In genomic region chr9:108911820-108912219, GRCh38 we compare ENCODE assay signal across 34 cellular contexts. TPM values are rescaled to one million over a fixed set of nuclear protein-coding genes. Genes with fewer than 3 reads are reported as not detected.
DNase-seq lines count a peak whose midpoint lies in the region; ATAC-seq, FAIRE-seq and TF ChIP-seq lines count a peak whose summit lies in the region.
"Had no signal": no experiment of that assay in that cellular context is flagged by ENCODE, and none has a peak within 500 bp of the region (broad histone marks: within the 10 kb centered on the region; RNA-seq: fewer than 3 reads in every experiment).

No MANE protein-coding gene starts in this region.

- ATAC-seq in activated CD8-positive, alpha-beta T cell treated with anti-CD3 and anti-CD28 coated beads, Interleukin-2, amount 10 ng/mL, durations not matched to agents 7 days and 5 days, result peak; percentile 42
- peak; percentile 54 for ATAC-seq in naive thymus-derived CD4-positive, alpha-beta T cell
- no peak for ATAC-seq in HG03097 (IDR thresholded peaks at IDR 0.05; ENCODE audit: low FRiP score, unreplicated experiment)
- ATAC-seq: esophagus mucosa; left lung; right cardiac atrium; stimulated activated naive CD8-positive, alpha-beta T cell treated with anti-CD3 and anti-CD28 coated beads, Interleukin-15, Interleukin-2, amounts not matched to agents 100 U/mL and 50 U/mL, for 24 hours had no signal

- CTCF ChIA-PET in activated CD8-positive, alpha-beta T cell treated with anti-CD3 and anti-CD28 coated beads, Interleukin-2, amount 10 ng/mL, durations not matched to agents 7 days and 5 days (lab: Charles Lee), result no interaction called here
- CTCF ChIA-PET in naive thymus-derived CD4-positive, alpha-beta T cell (lab: Charles Lee), result no interaction called here

- H3K4me3 Mint-ChIP-seq in T-helper 1 cell treated with Interleukin-12 subunit alpha and Interleukin-12 subunit beta and Interleukin-4 antibody, amounts not matched to agents 30 μg/mL and 1 μg/mL, for 36 hours, result no peak overlapping the region
- no peak overlapping the region for H3K4me3 Mint-ChIP-seq in activated naive CD8-positive, alpha-beta T cell
- H3K4me3 Mint-ChIP-seq in activated naive CD8-positive, alpha-beta T cell treated with anti-CD3 and anti-CD28 coated beads for 36 hours, result no peak overlapping the region
- no peak overlapping the region for H3K4me3 Mint-ChIP-seq in activated CD8-positive, alpha-beta T cell treated with anti-CD3 and anti-CD28 coated beads, Interleukin-2, amount 10 ng/mL, durations not matched to agents 7 days and 5 days
- peak overlapping the region in 5 of 10 donors; percentile 6 to 30 (median 17) for H3K4me3 Mint-ChIP-seq in naive thymus-derived CD4-positive, alpha-beta T cell
- H3K4me3 Mint-ChIP-seq: T-helper 2 cell treated with Interferon-gamma antibody and Interleukin-4, amounts not matched to agents 5 μg/mL and 100 μg/mL, for 36 hours had no signal

- DNase-seq in T-helper 1 cell (no peak), kidney (no peak)
- DNase-seq in activated naive CD8-positive, alpha-beta T cell treated with anti-CD3 and anti-CD28 coated beads for 36 hours, result no peak
- peak; percentile 36 for DNase-seq in activated CD8-positive, alpha-beta T cell treated with anti-CD3 and anti-CD28 coated beads, Interleukin-2, amount 10 ng/mL, durations not matched to agents 7 days and 5 days
- peak in 5 of 9 donors; percentile 18 to 40 (median 20) for DNase-seq in naive thymus-derived CD4-positive, alpha-beta T cell
- DNase-seq: activated CD4-positive, alpha-beta T cell treated with anti-CD3 and anti-CD28 coated beads for 4 hours; cortex of kidney; glutamatergic neuron; Kasumi-1; left lung; mesendoderm; MV-4-11; NCI-H146; NCI-H2107; NCI-H345; NCI-H69; PC-9; posterior cingulate gyrus; right cardiac atrium; SK-N-SH; stimulated activated CD4-positive, alpha-beta T cell treated with anti-CD3 and anti-CD28 coated beads, Interleukin-1b, Interleukin-23, amount 100 ng/mL, for 48 hours; stimulated activated naive CD8-positive, alpha-beta T cell treated with anti-CD3 and anti-CD28 coated beads, Interleukin-15, Interleukin-2, amounts not matched to agents 100 U/mL and 50 U/mL, for 24 hours; testis had no signal

- TF ChIP-seq CTCF in kidney (IDR thresholded peaks at IDR 0.05; ENCODE audit: borderline replicate concordance, extremely low read depth, insufficient read depth), result no peak

- no peak for FAIRE-seq in kidney (lab: Jason Lieb, UNC)

- H3K27ac Mint-ChIP-seq in T-helper 1 cell treated with Interleukin-12 subunit alpha and Interleukin-12 subunit beta and Interleukin-4 antibody, amounts not matched to agents 30 μg/mL and 1 μg/mL, for 36 hours, result peak overlapping the region; percentile 51
- H3K27ac Mint-ChIP-seq in activated naive CD8-positive, alpha-beta T cell, result peak overlapping the region; percentile 34
- H3K27ac Mint-ChIP-seq in activated naive CD8-positive, alpha-beta T cell treated with anti-CD3 and anti-CD28 coated beads for 36 hours, result no peak overlapping the region
- peak overlapping the region; percentile 67 for H3K27ac Mint-ChIP-seq in activated CD8-positive, alpha-beta T cell treated with anti-CD3 and anti-CD28 coated beads, Interleukin-2, amount 10 ng/mL, durations not matched to agents 7 days and 5 days
- peak overlapping the region in 8 of 9 donors; percentile 14 to 90 (median 64) for H3K27ac Mint-ChIP-seq in naive thymus-derived CD4-positive, alpha-beta T cell
- H3K27ac Mint-ChIP-seq: T-helper 2 cell treated with Interferon-gamma antibody and Interleukin-4, amounts not matched to agents 5 μg/mL and 100 μg/mL, for 36 hours had no signal

- no peak overlapping the region for H3K9ac ChIP-seq in kidney (ENCODE audit: low read length in 2 of 2)
- H3K9ac ChIP-seq: BLaER1 treated with 17β-estradiol and CSF1 and Interleukin-3, amounts not matched to agents 10 nM and 100 nM; SK-N-SH had no signal

- no peak overlapping the region for H3K4me3 ChIP-seq in naive thymus-derived CD4-positive, alpha-beta T cell (ENCODE audit: low read length)
- no peak overlapping the region for H3K4me3 ChIP-seq in kidney (ENCODE audit: low read length in 2 of 2)
- H3K4me3 ChIP-seq: ascending aorta; BLaER1 treated with 17β-estradiol and CSF1 and Interleukin-3, amounts not matched to agents 10 nM and 100 nM; left lung; PC-9; testis had no signal

- POLR2A ChIA-PET in activated CD8-positive, alpha-beta T cell treated with anti-CD3 and anti-CD28 coated beads, Interleukin-2, amount 10 ng/mL, durations not matched to agents 7 days and 5 days (lab: Charles Lee), result no interaction called here
- POLR2A ChIA-PET in naive thymus-derived CD4-positive, alpha-beta T cell (lab: Charles Lee), result no interaction called here

- no peaks in the 10 kb centered on the region for H3K9me3 Mint-ChIP-seq in T-helper 1 cell treated with Interleukin-12 subunit alpha and Interleukin-12 subunit beta and Interleukin-4 antibody, amounts not matched to agents 30 μg/mL and 1 μg/mL, for 36 hours
- H3K9me3 Mint-ChIP-seq in activated naive CD8-positive, alpha-beta T cell (ENCODE audit: low read depth), result no peaks in the 10 kb centered on the region
- no peaks in the 10 kb centered on the region for H3K9me3 Mint-ChIP-seq in activated naive CD8-positive, alpha-beta T cell treated with anti-CD3 and anti-CD28 coated beads for 36 hours
- H3K9me3 Mint-ChIP-seq in activated CD8-positive, alpha-beta T cell treated with anti-CD3 and anti-CD28 coated beads, Interleukin-2, amount 10 ng/mL, durations not matched to agents 7 days and 5 days (ENCODE audit: insufficient read depth), result no peaks in the 10 kb centered on the region
- no peaks in the 10 kb centered on the region for H3K9me3 Mint-ChIP-seq in naive thymus-derived CD4-positive, alpha-beta T cell
- H3K9me3 Mint-ChIP-seq: T-helper 2 cell treated with Interferon-gamma antibody and Interleukin-4, amounts not matched to agents 5 μg/mL and 100 μg/mL, for 36 hours had no signal

- peak overlapping the region; percentile 30 for H3K27ac ChIP-seq in naive thymus-derived CD4-positive, alpha-beta T cell (ENCODE audit: low read depth, low read length)
- H3K27ac ChIP-seq in kidney (ENCODE audit: low read depth in 2 of 2, low read length in 2 of 2), result no peak overlapping the region
- H3K27ac ChIP-seq: 22Rv1, ascending aorta, left lung, PC-9, testis had no signal

- peaks cover 7% of the 10 kb centered on the region in 2 donors for H3K4me1 ChIP-seq in naive thymus-derived CD4-positive, alpha-beta T cell (ENCODE audit: control insufficient read depth in 2 of 2, insufficient read depth in 2 of 2, low read length in 2 of 2)
- H3K4me1 ChIP-seq in kidney (ENCODE audit: control insufficient read depth in 1 of 2, insufficient read depth in 1 of 2, low read depth in 1 of 2, low read length in 2 of 2), result no peaks in the 10 kb centered on the region
- H3K4me1 ChIP-seq: ascending aorta; BLaER1 treated with 17β-estradiol and CSF1 and Interleukin-3, amounts not matched to agents 10 nM and 100 nM; left lung; testis had no signal

- peaks cover 5 to 62% (median 13%) of the 10 kb centered on the region in 3 experiments for H3K36me3 ChIP-seq in naive thymus-derived CD4-positive, alpha-beta T cell (ENCODE audit: control insufficient read depth in 2 of 3, insufficient read depth in 3 of 3, low read length in 3 of 3)
- H3K36me3 ChIP-seq in kidney (ENCODE audit: control insufficient read depth in 1 of 2, insufficient read depth in 2 of 2, low read length in 2 of 2), result peaks cover 19 to 45% of the 10 kb centered on the region in 2 donors

- intact Hi-C loops in naive thymus-derived CD4-positive, alpha-beta T cell (cut with micrococcal nuclease), result no loop called here
- intact Hi-C loops in kidney (cut with DNase I), result no loop called here

- H3K4me1 Mint-ChIP-seq in T-helper 1 cell treated with Interleukin-12 subunit alpha and Interleukin-12 subunit beta and Interleukin-4 antibody, amounts not matched to agents 30 μg/mL and 1 μg/mL, for 36 hours (ENCODE audit: low read depth), result peaks cover 12% of the 10 kb centered on the region
- peaks cover 9% of the 10 kb centered on the region for H3K4me1 Mint-ChIP-seq in activated naive CD8-positive, alpha-beta T cell (ENCODE audit: low read depth)
- peaks cover 8% of the 10 kb centered on the region for H3K4me1 Mint-ChIP-seq in activated naive CD8-positive, alpha-beta T cell treated with anti-CD3 and anti-CD28 coated beads for 36 hours
- H3K4me1 Mint-ChIP-seq in activated CD8-positive, alpha-beta T cell treated with anti-CD3 and anti-CD28 coated beads, Interleukin-2, amount 10 ng/mL, durations not matched to agents 7 days and 5 days (ENCODE audit: low read depth), result peaks cover 10% of the 10 kb centered on the region
- peaks cover 9 to 22% (median 15%) of the 10 kb centered on the region in 7 donors for H3K4me1 Mint-ChIP-seq in naive thymus-derived CD4-positive, alpha-beta T cell

- no peaks in the 10 kb centered on the region for H3K27me3 ChIP-seq in naive thymus-derived CD4-positive, alpha-beta T cell (ENCODE audit: control insufficient read depth in 2 of 2, insufficient read depth in 2 of 2, low read length in 2 of 2)
- H3K27me3 ChIP-seq: ascending aorta; BLaER1 treated with 17β-estradiol and CSF1 and Interleukin-3, amounts not matched to agents 10 nM and 100 nM; left lung; testis had no signal

- no peaks in the 10 kb centered on the region for H3K9me3 ChIP-seq in naive thymus-derived CD4-positive, alpha-beta T cell (ENCODE audit: control insufficient read depth in 2 of 3, low read length in 3 of 3)
- H3K9me3 ChIP-seq in kidney (ENCODE audit: control insufficient read depth in 1 of 2, low read length in 2 of 2), result no peaks in the 10 kb centered on the region
- H3K9me3 ChIP-seq: ascending aorta; BLaER1 treated with 17β-estradiol and CSF1 and Interleukin-3, amounts not matched to agents 10 nM and 100 nM; left lung; SK-N-SH; testis had no signal

- H3K36me3 Mint-ChIP-seq in T-helper 1 cell treated with Interleukin-12 subunit alpha and Interleukin-12 subunit beta and Interleukin-4 antibody, amounts not matched to agents 30 μg/mL and 1 μg/mL, for 36 hours (ENCODE audit: low read depth), result peaks cover 46% of the 10 kb centered on the region
- H3K36me3 Mint-ChIP-seq in activated naive CD8-positive, alpha-beta T cell, result peaks cover 20% of the 10 kb centered on the region
- H3K36me3 Mint-ChIP-seq in activated naive CD8-positive, alpha-beta T cell treated with anti-CD3 and anti-CD28 coated beads for 36 hours, result peaks cover 30% of the 10 kb centered on the region
- peaks cover 39% of the 10 kb centered on the region for H3K36me3 Mint-ChIP-seq in activated CD8-positive, alpha-beta T cell treated with anti-CD3 and anti-CD28 coated beads, Interleukin-2, amount 10 ng/mL, durations not matched to agents 7 days and 5 days (ENCODE audit: low read depth)
- peaks cover 18 to 56% (median 42%) of the 10 kb centered on the region in 5 donors for H3K36me3 Mint-ChIP-seq in naive thymus-derived CD4-positive, alpha-beta T cell

- no peaks in the 10 kb centered on the region for H3K27me3 Mint-ChIP-seq in T-helper 1 cell treated with Interleukin-12 subunit alpha and Interleukin-12 subunit beta and Interleukin-4 antibody, amounts not matched to agents 30 μg/mL and 1 μg/mL, for 36 hours (ENCODE audit: low read depth)
- no peaks in the 10 kb centered on the region for H3K27me3 Mint-ChIP-seq in activated naive CD8-positive, alpha-beta T cell
- H3K27me3 Mint-ChIP-seq in activated naive CD8-positive, alpha-beta T cell treated with anti-CD3 and anti-CD28 coated beads for 36 hours, result no peaks in the 10 kb centered on the region
- no peaks in the 10 kb centered on the region for H3K27me3 Mint-ChIP-seq in activated CD8-positive, alpha-beta T cell treated with anti-CD3 and anti-CD28 coated beads, Interleukin-2, amount 10 ng/mL, durations not matched to agents 7 days and 5 days (ENCODE audit: low read depth)
- no peaks in the 10 kb centered on the region for H3K27me3 Mint-ChIP-seq in naive thymus-derived CD4-positive, alpha-beta T cell

RNA-seq across cellular contexts. Expression of gene ELP1, which starts 22.1 kb away (rescaled TPM):
- 10 to 100 TPM; 32.3 to 37.6 TPM for total RNA-seq in activated naive CD8-positive, alpha-beta T cell treated with anti-CD3 and anti-CD28 coated beads for 36 hours
- 10 to 100 TPM; 20.4 to 20.7 TPM for total RNA-seq in activated CD8-positive, alpha-beta T cell treated with anti-CD3 and anti-CD28 coated beads, Interleukin-2, amount 10 ng/mL, durations not matched to agents 7 days and 5 days
- 10 to 100 TPM; 21.7 to 41.4 (median 26.5) TPM for total RNA-seq in naive thymus-derived CD4-positive, alpha-beta T cell
- polyA plus RNA-seq in naive thymus-derived CD4-positive, alpha-beta T cell, result 10 to 100 TPM; 13.7 to 21.4 TPM
- total RNA-seq in kidney, result 25.2 TPM
- polyA plus RNA-seq in kidney (ENCODE audit: insufficient read depth, low read depth, low replicate concordance), result 12.9 TPM

RNA-seq across cellular contexts. Expression of gene ABITRAM, which starts 22.4 kb away (rescaled TPM):
- total RNA-seq in activated naive CD8-positive, alpha-beta T cell treated with anti-CD3 and anti-CD28 coated beads for 36 hours, result 10 to 100 TPM; 12.3 to 12.5 TPM
- total RNA-seq in activated CD8-positive, alpha-beta T cell treated with anti-CD3 and anti-CD28 coated beads, Interleukin-2, amount 10 ng/mL, durations not matched to agents 7 days and 5 days, result 1 to 10 TPM; 9.2 to 9.3 TPM
- total RNA-seq in naive thymus-derived CD4-positive, alpha-beta T cell, result 10 to 100 TPM; 10.1 to 14.4 (median 11.2) TPM
- 10 to 100 TPM; 15.6 to 20.3 TPM for polyA plus RNA-seq in naive thymus-derived CD4-positive, alpha-beta T cell
- 11.7 TPM for total RNA-seq in kidney
- polyA plus RNA-seq in kidney (ENCODE audit: insufficient read depth, low read depth, low replicate concordance), result 13.6 TPM

RNA-seq across cellular contexts. Expression of gene ACTL7A, which starts 49.8 kb away (rescaled TPM):
- total RNA-seq in activated naive CD8-positive, alpha-beta T cell treated with anti-CD3 and anti-CD28 coated beads for 36 hours, result not detected
- not detected for total RNA-seq in activated CD8-positive, alpha-beta T cell treated with anti-CD3 and anti-CD28 coated beads, Interleukin-2, amount 10 ng/mL, durations not matched to agents 7 days and 5 days
- not detected for total RNA-seq in naive thymus-derived CD4-positive, alpha-beta T cell
- polyA plus RNA-seq in naive thymus-derived CD4-positive, alpha-beta T cell, result not detected
- not detected for total RNA-seq in kidney
- polyA plus RNA-seq in kidney (ENCODE audit: insufficient read depth, low read depth, low replicate concordance), result not detected
- total RNA-seq: ascending aorta, Daoy, esophagus mucosa, fibroblast of villous mesenchyme, left lung, PC-9, right cardiac atrium, urinary bladder had no signal
- polyA plus RNA-seq: right cardiac atrium, SK-N-SH, urinary bladder had no signal

RNA-seq across cellular contexts. Expression of gene ACTL7B, which starts 56.0 kb away (rescaled TPM):
- not detected for total RNA-seq in activated naive CD8-positive, alpha-beta T cell treated with anti-CD3 and anti-CD28 coated beads for 36 hours
- total RNA-seq in activated CD8-positive, alpha-beta T cell treated with anti-CD3 and anti-CD28 coated beads, Interleukin-2, amount 10 ng/mL, durations not matched to agents 7 days and 5 days, result not detected
- total RNA-seq in naive thymus-derived CD4-positive, alpha-beta T cell, result under 1 TPM in 2 of 5 experiments, not detected in 3; 0.10 to 0.29 TPM
- not detected for polyA plus RNA-seq in naive thymus-derived CD4-positive, alpha-beta T cell
- not detected for total RNA-seq in kidney
- not detected for polyA plus RNA-seq in kidney (ENCODE audit: insufficient read depth, low read depth, low replicate concordance)
- total RNA-seq: ascending aorta, Daoy, esophagus mucosa, fibroblast of villous mesenchyme, left lung, PC-9, right cardiac atrium, urinary bladder had no signal
- polyA plus RNA-seq: right cardiac atrium, urinary bladder had no signal

Comparison
In these comparisons a context has a peak if more than half of its experiments do, and no peak if none do; other contexts are left out.
1. DNase-seq: peak in activated CD8-positive, alpha-beta T cell treated with anti-CD3 and anti-CD28 coated beads, Interleukin-2, amount 10 ng/mL, durations not matched to agents 7 days and 5 days (single experiment) and naive thymus-derived CD4-positive, alpha-beta T cell (5 of 9); none in T-helper 1 cell (0 of 5), activated naive CD8-positive, alpha-beta T cell treated with anti-CD3 and anti-CD28 coated beads for 36 hours (single experiment) and kidney (single experiment).